In the genomic region with DNA sequence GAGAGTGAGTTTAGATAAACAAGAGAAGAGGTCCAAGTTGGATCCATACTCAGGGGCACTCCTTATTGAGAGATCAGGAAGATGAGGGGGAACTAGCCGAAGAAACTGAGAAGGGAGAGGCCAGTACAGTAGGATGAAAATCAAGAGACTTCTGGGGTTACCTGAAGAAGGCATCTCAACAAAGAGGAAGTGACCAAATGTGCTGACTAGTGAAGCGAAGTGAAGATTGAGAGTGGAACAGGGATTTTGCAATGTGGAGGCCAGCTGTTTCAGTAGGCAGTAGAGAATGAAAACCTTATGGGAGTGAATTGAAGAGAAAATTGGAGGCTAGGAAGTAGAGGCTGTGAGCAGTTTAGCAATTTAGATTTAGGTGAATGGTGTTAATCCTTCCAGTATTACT, we compare ENCODE assay signal across 20 cellular contexts.
A peak's percentile ranks its signal among the peaks of the same experiment; 100 is the strongest.
DNase-seq lines count a peak whose midpoint lies in the region; ATAC-seq, FAIRE-seq and TF ChIP-seq lines count a peak whose summit lies in the region.
"Had no signal": no experiment of that assay in that cellular context is flagged by ENCODE, and none has a peak within 500 bp of the region (broad histone marks: within the 10 kb centered on the region; RNA-seq: fewer than 3 reads in every experiment).

No MANE protein-coding gene starts in this region.

- WGBS in GM12878 (ENCODE audit: insufficient coverage, insufficient replicate concordance, low lambda C conversion rate, missing lambda C conversion rate) = 91% methylated on average over 2 of the region's 2 CpGs
- WGBS in tibial nerve, 2 donors = 90 to 98% methylated on average over 2 of the region's 2 CpGs

- intact Hi-C loops in activated CD8-positive, alpha-beta T cell treated with anti-CD3 and anti-CD28 coated beads for 36 hours (cut with micrococcal nuclease) = no loop called here
- intact Hi-C loops in GM12878 (cut with micrococcal nuclease; ENCODE audit: unreplicated experiment) (no loop called here), ascending aorta (cut with DNase I) (loop anchor here (10.0 kb wide), 1 partner anchor 299 kb away; no protein-coding TSS in a partner anchor)

- no peak for TF ChIP-seq CTCF in activated CD8-positive, alpha-beta T cell treated with anti-CD3 and anti-CD28 coated beads for 36 hours (IDR thresholded peaks at IDR 0.05)
- TF ChIP-seq CTCF in GM12878 (IDR thresholded peaks at IDR 0.05 in 2 of 3, conservative IDR thresholded peaks at IDR 0.05 in 1 of 3; ENCODE audit: control insufficient read depth in 2 of 3, extremely low read depth in 1 of 3, insufficient read depth in 1 of 3, low read depth in 3 of 3, low read length in 3 of 3) (no peak), ascending aorta (IDR thresholded peaks at IDR 0.05) (no peak), tibial nerve (IDR thresholded peaks at IDR 0.05) (no peak)

- H2AFZ ChIP-seq in GM12878 (ENCODE audit: control insufficient read depth, low read depth, low read length) = no peak overlapping the region

- H3K4me1 ChIP-seq in GM12878 (ENCODE audit: control insufficient read depth, insufficient read depth, low read length) (no peaks in the 10 kb centered on the region; the same call in 1 of the 2 replicates), ascending aorta (no peaks in the 10 kb centered on the region), tibial nerve (no peaks in the 10 kb centered on the region)
- H3K4me1 ChIP-seq: Caco-2, SJSA1 had no signal

- H3K36me3 Mint-ChIP-seq in activated CD8-positive, alpha-beta T cell treated with anti-CD3 and anti-CD28 coated beads, Interleukin-2, amount 10 ng/mL, durations not matched to agents 7 days and 5 days (ENCODE audit: low read depth) = peaks cover 60% of the 10 kb centered on the region
- peaks cover 9% of the 10 kb centered on the region for H3K36me3 Mint-ChIP-seq in activated CD8-positive, alpha-beta T cell treated with anti-CD3 and anti-CD28 coated beads for 36 hours (ENCODE audit: low read depth)

- no peaks in the 10 kb centered on the region for H3K79me2 ChIP-seq in GM12878 (ENCODE audit: control insufficient read depth, insufficient read depth, low read length)

- POLR2A ChIA-PET in activated CD8-positive, alpha-beta T cell treated with anti-CD3 and anti-CD28 coated beads, Interleukin-2, amount 10 ng/mL, durations not matched to agents 7 days and 5 days (lab: Charles Lee) = interaction anchor here (0.6 kb wide), 2 partner anchors 45 to 378 kb away, joined by 3 read pairs; no protein-coding TSS in a partner anchor
- POLR2A ChIA-PET in activated CD8-positive, alpha-beta T cell treated with anti-CD3 and anti-CD28 coated beads for 36 hours (lab: Charles Lee) = no interaction called here
- POLR2A ChIA-PET in GM12878 (lab: Charles Lee) = no interaction called here

- H3K27ac Mint-ChIP-seq in activated CD8-positive, alpha-beta T cell treated with anti-CD3 and anti-CD28 coated beads, Interleukin-2, amount 10 ng/mL, durations not matched to agents 7 days and 5 days = peak overlapping the region; percentile 16
- H3K27ac Mint-ChIP-seq in activated CD8-positive, alpha-beta T cell treated with anti-CD3 and anti-CD28 coated beads for 36 hours = no peak overlapping the region

- RAD21 ChIA-PET in GM12878 (lab: Charles Lee; ENCODE audit: unreplicated experiment) = no interaction called here

- H3K4me2 ChIP-seq in GM12878 (ENCODE audit: control insufficient read depth, insufficient read depth) = no peak overlapping the region

- H3K4me1 Mint-ChIP-seq in activated CD8-positive, alpha-beta T cell treated with anti-CD3 and anti-CD28 coated beads, Interleukin-2, amount 10 ng/mL, durations not matched to agents 7 days and 5 days (ENCODE audit: low read depth) = no peaks in the 10 kb centered on the region
- no peaks in the 10 kb centered on the region for H3K4me1 Mint-ChIP-seq in activated CD8-positive, alpha-beta T cell treated with anti-CD3 and anti-CD28 coated beads for 36 hours (ENCODE audit: low read depth)

- H3K27me3 ChIP-seq in GM12878 (replicated peaks in 1 of 2; ENCODE audit: control insufficient read depth in 2 of 2, insufficient read depth in 2 of 2, low read length in 1 of 2) (no peaks in the 10 kb centered on the region), ascending aorta (no peaks in the 10 kb centered on the region), tibial nerve (no peaks in the 10 kb centered on the region)
- H3K27me3 ChIP-seq: SJSA1 had no signal

- TF ChIP-seq EP300 in GM12878 (IDR thresholded peaks at IDR 0.05; ENCODE audit: borderline replicate concordance in 1 of 2, control insufficient read depth in 1 of 2, low read depth in 2 of 2, low read length in 2 of 2) (no peak), tibial nerve (IDR thresholded peaks at IDR 0.05) (no peak)

- TF ChIP-seq POLR2A in GM12878 (IDR thresholded peaks at IDR 0.05; ENCODE audit: low read depth, low read length) (no peak), tibial nerve (IDR thresholded peaks at IDR 0.05) (no peak)

- FAIRE-seq in GM19239 (lab: Jason Lieb, UNC) (peak; percentile 49), GM12878 (lab: Jason Lieb, UNC) (peak; percentile 59)
- FAIRE-seq: GM12892 had no signal

- SMC1A ChIA-PET in GM12878 (lab: Charles Lee; ENCODE audit: uncharacterized antibody, unreplicated experiment) = no interaction called here

- DNase-seq in activated CD8-positive, alpha-beta T cell treated with anti-CD3 and anti-CD28 coated beads, Interleukin-2, amount 10 ng/mL, durations not matched to agents 7 days and 5 days = no peak
- DNase-seq in activated CD8-positive, alpha-beta T cell treated with anti-CD3 and anti-CD28 coated beads for 36 hours = no peak
- DNase-seq in GM19239 (ENCODE audit: insufficient read length, low spot score) (no peak), GM12878 (ENCODE audit: low read depth, low spot score) (no peak), renal cortical epithelial cell (ENCODE audit: low read depth) (peak; percentile 23), ascending aorta (ENCODE audit: low spot score in 2 of 2) (no peak), NCI-H748 treated with DMSO at 0.1 percent for 48 hours (lab: John Stamatoyannopoulos, UW) (no peak), tibial nerve (ENCODE audit: low spot score in 2 of 2) (no peak)
- DNase-seq: C1 segment of cervical spinal cord, Caco-2, DMS53, GOT3, KBM-7, NCI-H1105 treated with DMSO at 0.1 percent for 48 hours, NCI-H187 treated with DMSO at 0.1 percent for 48 hours, NCI-H446, RPMI8226 had no signal

- ATAC-seq in activated CD8-positive, alpha-beta T cell treated with anti-CD3 and anti-CD28 coated beads, Interleukin-2, amount 10 ng/mL, durations not matched to agents 7 days and 5 days = no peak
- no peak for ATAC-seq in activated CD8-positive, alpha-beta T cell treated with anti-CD3 and anti-CD28 coated beads for 36 hours
- peak; percentile 63 for ATAC-seq in GM12878

- no peak overlapping the region for H3K4me3 Mint-ChIP-seq in activated CD8-positive, alpha-beta T cell treated with anti-CD3 and anti-CD28 coated beads, Interleukin-2, amount 10 ng/mL, durations not matched to agents 7 days and 5 days
- no peak overlapping the region for H3K4me3 Mint-ChIP-seq in activated CD8-positive, alpha-beta T cell treated with anti-CD3 and anti-CD28 coated beads for 36 hours

- H3K9me3 ChIP-seq in GM12878 (replicated peaks; ENCODE audit: control insufficient read depth, insufficient read depth, low read length) (no peaks in the 10 kb centered on the region), ascending aorta (no peaks in the 10 kb centered on the region), tibial nerve (no peaks in the 10 kb centered on the region)
- H3K9me3 ChIP-seq: Caco-2, SJSA1 had no signal

- H3K27ac ChIP-seq in GM12878 (ENCODE audit: control insufficient read depth, insufficient read depth) = no peak overlapping the region
- H3K27ac ChIP-seq in ascending aorta = no peak overlapping the region
- H3K27ac ChIP-seq in tibial nerve = no peak overlapping the region
- H3K27ac ChIP-seq: HL-60, SJSA1 had no signal

- H3K9me3 Mint-ChIP-seq in activated CD8-positive, alpha-beta T cell treated with anti-CD3 and anti-CD28 coated beads, Interleukin-2, amount 10 ng/mL, durations not matched to agents 7 days and 5 days (ENCODE audit: insufficient read depth) = no peaks in the 10 kb centered on the region
- no peaks in the 10 kb centered on the region for H3K9me3 Mint-ChIP-seq in activated CD8-positive, alpha-beta T cell treated with anti-CD3 and anti-CD28 coated beads for 36 hours

- no TSS peak for BruUV-seq in GM12878 (replicated peaks; lab: Mats Ljungman, UMichigan)

- H3K9ac ChIP-seq in GM12878 (ENCODE audit: control insufficient read depth, insufficient read depth, low read length) = no peak overlapping the region

- peaks cover 0 to 12% of the 10 kb centered on the region in 2 experiments for H3K36me3 ChIP-seq in GM12878 (ENCODE audit: control insufficient read depth in 2 of 2, insufficient read depth in 2 of 2, low read length in 1 of 2)
- H3K36me3 ChIP-seq in ascending aorta = peaks cover 43 to 55% of the 10 kb centered on the region in 2 donors
- H3K36me3 ChIP-seq in tibial nerve = peaks cover 0 to 71% (median 0%) of the 10 kb centered on the region in 3 donors

- no peaks in the 10 kb centered on the region for H3K27me3 Mint-ChIP-seq in activated CD8-positive, alpha-beta T cell treated with anti-CD3 and anti-CD28 coated beads, Interleukin-2, amount 10 ng/mL, durations not matched to agents 7 days and 5 days (ENCODE audit: low read depth)
- H3K27me3 Mint-ChIP-seq in activated CD8-positive, alpha-beta T cell treated with anti-CD3 and anti-CD28 coated beads for 36 hours = no peaks in the 10 kb centered on the region

- in situ Hi-C loops in GM12878 (cut with MboI) = no loop called here

- H4K20me1 ChIP-seq in GM12878 (ENCODE audit: control insufficient read depth, insufficient read depth) = no peaks in the 10 kb centered on the region

- TF ChIP-seq RAD21 in GM12878 (IDR thresholded peaks at IDR 0.05; ENCODE audit: insufficient read depth, low read depth, low read length) = no peak

- CTCF ChIA-PET in activated CD8-positive, alpha-beta T cell treated with anti-CD3 and anti-CD28 coated beads, Interleukin-2, amount 10 ng/mL, durations not matched to agents 7 days and 5 days (lab: Charles Lee) = no interaction called here
- CTCF ChIA-PET in activated CD8-positive, alpha-beta T cell treated with anti-CD3 and anti-CD28 coated beads for 36 hours (lab: Charles Lee) = interaction anchor here (2.1 kb wide), 1 partner anchor 298 kb away, joined by 6 read pairs; no protein-coding TSS in a partner anchor
- CTCF ChIA-PET in GM12878 (lab: Yijun Ruan, JAX) = interaction anchor here (1.0 to 1.3 kb wide), 2 partner anchors 22 to 301 kb away, joined by 3 read pairs; no protein-coding TSS in a partner anchor

- H3K4me3 ChIP-seq in GM12878 = no peak overlapping the region
- H3K4me3 ChIP-seq in ascending aorta = no peak overlapping the region
- H3K4me3 ChIP-seq in tibial nerve = no peak overlapping the region
- H3K4me3 ChIP-seq: SJSA1 had no signal
